ENCODE assay signal across 11 cellular contexts in the genomic region with DNA sequence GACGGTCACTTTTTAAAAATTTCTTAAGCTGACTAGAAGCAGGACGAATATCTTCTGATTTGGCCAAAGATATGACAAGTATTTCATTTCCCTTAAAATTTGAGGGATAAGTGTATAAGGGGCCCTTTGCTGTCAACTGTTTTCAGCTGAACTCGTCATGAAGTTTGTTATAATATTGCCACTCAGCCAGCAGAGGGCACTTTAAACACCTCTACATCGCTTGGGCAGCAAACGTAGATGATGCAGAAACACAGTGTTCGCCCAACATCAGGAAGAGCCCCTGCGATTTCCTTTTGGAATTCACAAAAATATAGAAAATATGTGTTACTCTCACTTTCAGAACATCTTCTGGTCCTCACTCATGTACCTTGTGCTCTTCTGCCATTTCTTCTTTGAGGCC.
A peak's percentile ranks its signal among the peaks of the same experiment; 100 is the strongest.
DNase-seq lines count a peak whose midpoint lies in the region; ATAC-seq, FAIRE-seq and TF ChIP-seq lines count a peak whose summit lies in the region.
"Had no signal": no experiment of that assay in that cellular context is flagged by ENCODE, and none has a peak within 500 bp of the region (broad histone marks: within the 10 kb centered on the region; RNA-seq: fewer than 3 reads in every experiment).

No MANE protein-coding gene starts in this region.

- H3K9ac ChIP-seq in astrocyte (ENCODE audit: low read length) = no peak overlapping the region

- no peaks in the 10 kb centered on the region for H3K27me3 Mint-ChIP-seq in activated CD4-positive, alpha-beta T cell treated with anti-CD3 and anti-CD28 coated beads, Interleukin-2, amount 10 ng/mL, durations not matched to agents 7 days and 5 days
- H3K27me3 Mint-ChIP-seq in astrocyte (ENCODE audit: low read depth, unreplicated experiment) = no peaks in the 10 kb centered on the region
- H3K27me3 Mint-ChIP-seq: activated B cell treated with CpG ODN at 0.5 μM for 24 hours; dendritic cell treated with granulocyte-macrophage colony-stimulating factor and Interleukin-4, amounts not matched to agents 40 ng/mL and 50 ng/mL, for 4 days; naive B cell had no signal

- H3K4me2 ChIP-seq in astrocyte (ENCODE audit: low read length) = no peak overlapping the region

- peak; percentile 23 for DNase-seq in activated CD4-positive, alpha-beta T cell treated with anti-CD3 and anti-CD28 coated beads, Interleukin-2, amount 10 ng/mL, durations not matched to agents 7 days and 5 days
- DNase-seq in activated CD4-positive, alpha-beta T cell treated with anti-CD3 and anti-CD28 coated beads for 1 hour = no peak
- DNase-seq in LHCN-M2 (ENCODE audit: low read depth) = peak; percentile 10
- DNase-seq in astrocyte (ENCODE audit: low read depth) = no peak
- peak; percentile 11 for DNase-seq in renal cortical epithelial cell (ENCODE audit: low read depth)
- DNase-seq in GM19239 (ENCODE audit: insufficient read length, low spot score) = no peak
- no peak for DNase-seq in EL
- DNase-seq: activated B cell treated with CpG ODN at 0.5 μM for 24 hours, naive B cell had no signal

- no peak for TF ChIP-seq CTCF in astrocyte (IDR thresholded peaks at IDR 0.05; ENCODE audit: insufficient read depth, low read depth, low read length)

- no peaks in the 10 kb centered on the region for H3K9me3 Mint-ChIP-seq in activated CD4-positive, alpha-beta T cell treated with anti-CD3 and anti-CD28 coated beads, Interleukin-2, amount 10 ng/mL, durations not matched to agents 7 days and 5 days
- no peaks in the 10 kb centered on the region for H3K9me3 Mint-ChIP-seq in astrocyte (ENCODE audit: unreplicated experiment)
- H3K9me3 Mint-ChIP-seq: activated B cell treated with CpG ODN at 0.5 μM for 24 hours; dendritic cell treated with granulocyte-macrophage colony-stimulating factor and Interleukin-4, amounts not matched to agents 40 ng/mL and 50 ng/mL, for 4 days had no signal

- no peaks in the 10 kb centered on the region for H3K36me3 ChIP-seq in astrocyte (ENCODE audit: insufficient read depth, low read length)

- CTCF ChIA-PET in activated CD4-positive, alpha-beta T cell treated with anti-CD3 and anti-CD28 coated beads, Interleukin-2, amount 10 ng/mL, durations not matched to agents 7 days and 5 days (lab: Charles Lee) = interaction anchor here (0.7 kb wide), 1 partner anchor 1325 kb away, joined by 3 read pairs; no protein-coding TSS in a partner anchor

- no peaks in the 10 kb centered on the region for H3K79me2 ChIP-seq in astrocyte (ENCODE audit: insufficient read depth, low read length)

- ATAC-seq in GM18502 (IDR thresholded peaks at IDR 0.05; ENCODE audit: poor library complexity, unreplicated experiment) = no peak

- H3K36me3 Mint-ChIP-seq in activated CD4-positive, alpha-beta T cell treated with anti-CD3 and anti-CD28 coated beads, Interleukin-2, amount 10 ng/mL, durations not matched to agents 7 days and 5 days (ENCODE audit: low read depth) = no peaks in the 10 kb centered on the region
- H3K36me3 Mint-ChIP-seq in astrocyte (ENCODE audit: low read depth, unreplicated experiment) = no peaks in the 10 kb centered on the region
- H3K36me3 Mint-ChIP-seq: naive B cell had no signal

- no peaks in the 10 kb centered on the region for H3K4me1 ChIP-seq in astrocyte (ENCODE audit: insufficient read depth, low read length)

- no peaks in the 10 kb centered on the region for H4K20me1 ChIP-seq in astrocyte (ENCODE audit: insufficient read depth, low read length)

- FAIRE-seq in astrocyte (lab: Jason Lieb, UNC) (peak; percentile 82), GM19239 (lab: Jason Lieb, UNC) (no peak)

- no peak overlapping the region for H2AFZ ChIP-seq in astrocyte (ENCODE audit: low read depth, low read length)

- POLR2A ChIA-PET in activated CD4-positive, alpha-beta T cell treated with anti-CD3 and anti-CD28 coated beads, Interleukin-2, amount 10 ng/mL, durations not matched to agents 7 days and 5 days (lab: Charles Lee) = no interaction called here

- no peak overlapping the region for H3K27ac Mint-ChIP-seq in activated CD4-positive, alpha-beta T cell treated with anti-CD3 and anti-CD28 coated beads, Interleukin-2, amount 10 ng/mL, durations not matched to agents 7 days and 5 days
- H3K27ac Mint-ChIP-seq in astrocyte (ENCODE audit: unreplicated experiment) = no peak overlapping the region
- H3K27ac Mint-ChIP-seq: activated B cell treated with CpG ODN at 0.5 μM for 24 hours; dendritic cell treated with granulocyte-macrophage colony-stimulating factor and Interleukin-4, amounts not matched to agents 40 ng/mL and 50 ng/mL, for 4 days; naive B cell had no signal

- no peak overlapping the region for H3K27ac ChIP-seq in astrocyte (ENCODE audit: low read depth, low read length)

- no peaks in the 10 kb centered on the region for H3K9me3 ChIP-seq in astrocyte (ENCODE audit: insufficient read depth, low read depth, low read length)

- H3K27me3 ChIP-seq in astrocyte (ENCODE audit: insufficient read depth, low read length) = no peaks in the 10 kb centered on the region

- no peaks in the 10 kb centered on the region for H3K4me1 Mint-ChIP-seq in activated CD4-positive, alpha-beta T cell treated with anti-CD3 and anti-CD28 coated beads, Interleukin-2, amount 10 ng/mL, durations not matched to agents 7 days and 5 days
- H3K4me1 Mint-ChIP-seq in astrocyte (ENCODE audit: low read depth, unreplicated experiment) = no peaks in the 10 kb centered on the region
- H3K4me1 Mint-ChIP-seq: activated B cell treated with CpG ODN at 0.5 μM for 24 hours, naive B cell had no signal

- H3K4me3 ChIP-seq in astrocyte (ENCODE audit: insufficient read depth, low read depth, low read length) = no peak overlapping the region

- no peak overlapping the region for H3K4me3 Mint-ChIP-seq in activated CD4-positive, alpha-beta T cell treated with anti-CD3 and anti-CD28 coated beads, Interleukin-2, amount 10 ng/mL, durations not matched to agents 7 days and 5 days
- no peak overlapping the region for H3K4me3 Mint-ChIP-seq in astrocyte (ENCODE audit: unreplicated experiment)
- H3K4me3 Mint-ChIP-seq: activated B cell treated with CpG ODN at 0.5 μM for 24 hours; dendritic cell treated with granulocyte-macrophage colony-stimulating factor and Interleukin-4, amounts not matched to agents 40 ng/mL and 50 ng/mL, for 4 days; naive B cell had no signal

Comparison
In these comparisons a context has a peak if more than half of its experiments do, and no peak if none do; other contexts are left out.
1. DNase-seq: peak in activated CD4-positive, alpha-beta T cell treated with anti-CD3 and anti-CD28 coated beads, Interleukin-2, amount 10 ng/mL, durations not matched to agents 7 days and 5 days (single experiment), LHCN-M2 (single experiment) and renal cortical epithelial cell (single experiment); none in activated CD4-positive, alpha-beta T cell treated with anti-CD3 and anti-CD28 coated beads for 1 hour (single experiment), astrocyte (single experiment), GM19239 (single experiment) and EL (single experiment).